Comparison of ENCODE assay signal across 14 cellular contexts in genomic region chr3:178663572-178663971, GRCh38.
DNase-seq lines count a peak whose midpoint lies in the region; ATAC-seq and TF ChIP-seq lines count a peak whose summit lies in the region.
"Had no signal": no experiment of that assay in that cellular context is flagged by ENCODE, and none has a peak within 500 bp of the region (broad histone marks: within the 10 kb centered on the region; RNA-seq: fewer than 3 reads in every experiment).

No MANE protein-coding gene starts in this region.

- no peaks in the 10 kb centered on the region for H3K9me3 ChIP-seq in ovary
- H3K9me3 ChIP-seq: SJSA1, tibial artery had no signal

- no peak overlapping the region for H3K4me3 Mint-ChIP-seq in activated CD4-positive, alpha-beta memory T cell treated with anti-CD3 and anti-CD28 coated beads for 36 hours

- H3K27me3 ChIP-seq in ovary = no peaks in the 10 kb centered on the region
- H3K27me3 ChIP-seq: SJSA1, tibial artery had no signal

- POLR2A ChIA-PET in activated CD4-positive, alpha-beta memory T cell treated with anti-CD3 and anti-CD28 coated beads for 36 hours (lab: Charles Lee) = no interaction called here

- TF ChIP-seq EP300 in ovary (IDR thresholded peaks at IDR 0.05) = no peak

- CTCF ChIA-PET in activated CD4-positive, alpha-beta memory T cell treated with anti-CD3 and anti-CD28 coated beads for 36 hours (lab: Charles Lee) = no interaction called here

- no peak overlapping the region for H3K27ac Mint-ChIP-seq in activated CD4-positive, alpha-beta memory T cell treated with anti-CD3 and anti-CD28 coated beads for 36 hours

- no peak for TF ChIP-seq POLR2A in ovary (IDR thresholded peaks at IDR 0.05)

- H3K4me3 ChIP-seq in ovary = no peak overlapping the region
- H3K4me3 ChIP-seq: SJSA1, tibial artery had no signal

- H3K36me3 ChIP-seq in ovary = no peaks in the 10 kb centered on the region
- H3K36me3 ChIP-seq: SJSA1, tibial artery had no signal

- intact Hi-C loops in activated CD4-positive, alpha-beta memory T cell treated with anti-CD3 and anti-CD28 coated beads for 36 hours (cut with micrococcal nuclease) = no loop called here
- intact Hi-C loops in ovary (cut with DNase I) = no loop called here

- no peaks in the 10 kb centered on the region for H3K27me3 Mint-ChIP-seq in activated CD4-positive, alpha-beta memory T cell treated with anti-CD3 and anti-CD28 coated beads for 36 hours

- peak; percentile 69 for ATAC-seq in GM18502 (IDR thresholded peaks at IDR 0.05; ENCODE audit: poor library complexity, unreplicated experiment)
- ATAC-seq in GM19397 (IDR thresholded peaks at IDR 0.05; ENCODE audit: unreplicated experiment) = peak; percentile 65
- ATAC-seq in HG02759 (IDR thresholded peaks at IDR 0.05; ENCODE audit: unreplicated experiment) = peak; percentile 76
- ATAC-seq in HG03439 (IDR thresholded peaks at IDR 0.05; ENCODE audit: unreplicated experiment) = peak; percentile 83
- ATAC-seq: left colon had no signal

- no peaks in the 10 kb centered on the region for H3K4me1 ChIP-seq in ovary (ENCODE audit: insufficient read depth)
- H3K4me1 ChIP-seq: SJSA1 had no signal

- DNase-seq in activated CD4-positive, alpha-beta memory T cell treated with anti-CD3 and anti-CD28 coated beads for 36 hours = no peak
- no peak for DNase-seq in stimulated activated CD4-positive, alpha-beta T cell treated with anti-CD3 and anti-CD28 coated beads, Interleukin-4, amount 100 ng/mL, for 1 hour
- DNase-seq in ovary (no peak), superior temporal gyrus (ENCODE audit: extremely low spot score) (no peak)
- DNase-seq: activated naive CD4-positive, alpha-beta T cell; hypothalamus; left colon; NCI-H2171; tibial artery had no signal

- no peak for TF ChIP-seq CTCF in ovary (IDR thresholded peaks at IDR 0.05)

- H3K4me1 Mint-ChIP-seq in activated CD4-positive, alpha-beta memory T cell treated with anti-CD3 and anti-CD28 coated beads for 36 hours (ENCODE audit: low read depth) = no peaks in the 10 kb centered on the region

- no peaks in the 10 kb centered on the region for H3K36me3 Mint-ChIP-seq in activated CD4-positive, alpha-beta memory T cell treated with anti-CD3 and anti-CD28 coated beads for 36 hours

- no peak overlapping the region for H3K27ac ChIP-seq in ovary
- H3K27ac ChIP-seq: SJSA1, tibial artery had no signal

- peaks cover 3% of the 10 kb centered on the region for H3K9me3 Mint-ChIP-seq in activated CD4-positive, alpha-beta memory T cell treated with anti-CD3 and anti-CD28 coated beads for 36 hours
